Comparison of ENCODE assay signal across 10 cellular contexts in genomic region chr12:111297703-111298426, GRCh38.
DNase-seq lines count a peak whose midpoint lies in the region; ATAC-seq and TF ChIP-seq lines count a peak whose summit lies in the region.
"Had no signal": no experiment of that assay in that cellular context is flagged by ENCODE, and none has a peak within 500 bp of the region (broad histone marks: within the 10 kb centered on the region; RNA-seq: fewer than 3 reads in every experiment).

No MANE protein-coding gene starts in this region.

- DNase-seq in H7 = peak; percentile 87
- peak; percentile 54 for DNase-seq in glutamatergic neuron
- peak; percentile 83 for DNase-seq in neural progenitor cell (ENCODE audit: low spot score)
- DNase-seq in OCI-M2 (lab: John Stamatoyannopoulos, UW; ENCODE audit: unreplicated experiment) = no peak
- no peak for DNase-seq in prostate gland (ENCODE audit: low spot score)
- no peak for DNase-seq in amniotic stem cell (lab: John Stamatoyannopoulos, UW)
- DNase-seq: NCI-H187 treated with DMSO at 0.1 percent for 48 hours had no signal

- no peak for TF ChIP-seq POLR2A in prostate gland (IDR thresholded peaks at IDR 0.05)

- H3K27me3 ChIP-seq in H7 (ENCODE audit: control insufficient read depth, insufficient read depth, low read length) (no peaks in the 10 kb centered on the region), neural progenitor cell (no peaks in the 10 kb centered on the region), prostate gland (replicated peaks; ENCODE audit: insufficient read depth) (no peaks in the 10 kb centered on the region)

- peak overlapping the region; percentile 47 for H3K4me2 ChIP-seq in neural progenitor cell

- intact Hi-C loops in prostate gland (cut with DNase I) = no loop called here

- H3K27ac ChIP-seq in neural progenitor cell (no peak overlapping the region), prostate gland (no peak overlapping the region)
- H3K27ac ChIP-seq: GM23248 had no signal

- H3K9me3 ChIP-seq in neural progenitor cell (ENCODE audit: low read depth) (no peaks in the 10 kb centered on the region), prostate gland (no peaks in the 10 kb centered on the region)

- H3K36me3 ChIP-seq in H7 (replicated peaks; ENCODE audit: control insufficient read depth, insufficient read depth, low read length) = no peaks in the 10 kb centered on the region
- H3K36me3 ChIP-seq in neural progenitor cell = no peaks in the 10 kb centered on the region
- no peaks in the 10 kb centered on the region for H3K36me3 ChIP-seq in prostate gland

- H3K9ac ChIP-seq in neural progenitor cell = no peak overlapping the region
- H3K9ac ChIP-seq: GM23248 had no signal

- peaks cover 4% of the 10 kb centered on the region for H3K9me3 Mint-ChIP-seq in glutamatergic neuron (ENCODE audit: unreplicated experiment)
- H3K9me3 Mint-ChIP-seq in neural progenitor cell = peaks cover 2% of the 10 kb centered on the region

- peaks cover 2% of the 10 kb centered on the region for H3K27me3 Mint-ChIP-seq in glutamatergic neuron (ENCODE audit: unreplicated experiment)
- peaks cover 9% of the 10 kb centered on the region for H3K27me3 Mint-ChIP-seq in neural progenitor cell (ENCODE audit: insufficient read depth, low read depth)

- ATAC-seq in SK-N-SH treated with all-trans-retinoic acid at 6 μM for 48 hours (peak; percentile 53), HG03469 (IDR thresholded peaks at IDR 0.05; ENCODE audit: unreplicated experiment) (no peak)

- peak overlapping the region; percentile 52 for H3K27ac Mint-ChIP-seq in glutamatergic neuron (ENCODE audit: unreplicated experiment)
- H3K27ac Mint-ChIP-seq in neural progenitor cell = no peak overlapping the region

- H3F3A ChIP-seq in neural progenitor cell (ENCODE audit: low read depth) = peaks cover 3% of the 10 kb centered on the region

- H3K4me3 ChIP-seq in H7 (ENCODE audit: insufficient read depth, low read depth, low read length) (no peak overlapping the region), neural progenitor cell (no peak overlapping the region), prostate gland (no peak overlapping the region)
- H3K4me3 ChIP-seq: GM23248 had no signal

- H3K4me3 Mint-ChIP-seq in glutamatergic neuron (ENCODE audit: unreplicated experiment) (peak overlapping the region; percentile 43), neural progenitor cell (no peak overlapping the region)

- no peaks in the 10 kb centered on the region for H4K20me1 ChIP-seq in neural progenitor cell (ENCODE audit: low read depth)

- H3K36me3 Mint-ChIP-seq in glutamatergic neuron (ENCODE audit: unreplicated experiment) (no peaks in the 10 kb centered on the region), neural progenitor cell (no peaks in the 10 kb centered on the region)

- peak overlapping the region; percentile 37 for H2AFZ ChIP-seq in neural progenitor cell (replicated peaks)
- H2AFZ ChIP-seq: GM23248 had no signal

- WGBS in prostate gland = 78% methylated on average over 11 of the region's 12 CpGs

- H3K4me1 ChIP-seq in neural progenitor cell (peaks cover 17% of the 10 kb centered on the region), prostate gland (replicated peaks) (no peaks in the 10 kb centered on the region)

- TF ChIP-seq CTCF in glutamatergic neuron (IDR thresholded peaks at IDR 0.05; ENCODE audit: partially characterized antibody, unreplicated experiment) = no peak
- TF ChIP-seq CTCF in neural progenitor cell (IDR thresholded peaks at IDR 0.05) = peak; percentile 56
- TF ChIP-seq CTCF in prostate gland (IDR thresholded peaks at IDR 0.05) = no peak

- H3K79me2 ChIP-seq in neural progenitor cell (ENCODE audit: low read depth) = no peaks in the 10 kb centered on the region

- H3K4me1 Mint-ChIP-seq in glutamatergic neuron (ENCODE audit: low read depth, unreplicated experiment) = no peaks in the 10 kb centered on the region
- peaks cover 15% of the 10 kb centered on the region for H3K4me1 Mint-ChIP-seq in neural progenitor cell

TF ChIP-seq in SK-N-SH treated with all-trans-retinoic acid at 6 μM for 48 hours, 23 proteins besides CTCF, POLR2A, EP300 and RAD21:
- TF ChIP-seq OSR1 (CRISPR knock-in tag; IDR thresholded peaks at IDR 0.05) (no peak), ZFP30 (CRISPR knock-in tag; IDR thresholded peaks at IDR 0.05) (no peak), ZC3H10 (CRISPR knock-in tag; IDR thresholded peaks at IDR 0.05) (no peak), BACH2 (CRISPR knock-in tag; IDR thresholded peaks at IDR 0.05; ENCODE audit: borderline replicate concordance) (no peak), ARNTL (CRISPR knock-in tag; IDR thresholded peaks at IDR 0.05; ENCODE audit: borderline replicate concordance, low read depth) (no peak), GLIS3 (CRISPR knock-in tag; IDR thresholded peaks at IDR 0.05) (no peak), ZNF70 (CRISPR knock-in tag; IDR thresholded peaks at IDR 0.05) (no peak), ZNF8 (CRISPR knock-in tag; IDR thresholded peaks at IDR 0.05) (no peak), TOX (CRISPR knock-in tag; IDR thresholded peaks at IDR 0.05; ENCODE audit: borderline replicate concordance) (no peak), ZFP3 (CRISPR knock-in tag; IDR thresholded peaks at IDR 0.05) (no peak), ESRRG (CRISPR knock-in tag; IDR thresholded peaks at IDR 0.05) (no peak)
- TF ChIP-seq, protein P1, sequence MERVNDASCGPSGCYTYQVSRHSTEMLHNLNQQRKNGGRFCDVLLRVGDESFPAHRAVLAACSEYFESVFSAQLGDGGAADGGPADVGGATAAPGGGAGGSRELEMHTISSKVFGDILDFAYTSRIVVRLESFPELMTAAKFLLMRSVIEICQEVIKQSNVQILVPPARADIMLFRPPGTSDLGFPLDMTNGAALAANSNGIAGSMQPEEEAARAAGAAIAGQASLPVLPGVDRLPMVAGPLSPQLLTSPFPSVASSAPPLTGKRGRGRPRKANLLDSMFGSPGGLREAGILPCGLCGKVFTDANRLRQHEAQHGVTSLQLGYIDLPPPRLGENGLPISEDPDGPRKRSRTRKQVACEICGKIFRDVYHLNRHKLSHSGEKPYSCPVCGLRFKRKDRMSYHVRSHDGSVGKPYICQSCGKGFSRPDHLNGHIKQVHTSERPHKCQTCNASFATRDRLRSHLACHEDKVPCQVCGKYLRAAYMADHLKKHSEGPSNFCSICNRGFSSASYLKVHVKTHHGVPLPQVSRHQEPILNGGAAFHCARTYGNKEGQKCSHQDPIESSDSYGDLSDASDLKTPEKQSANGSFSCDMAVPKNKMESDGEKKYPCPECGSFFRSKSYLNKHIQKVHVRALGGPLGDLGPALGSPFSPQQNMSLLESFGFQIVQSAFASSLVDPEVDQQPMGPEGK (CRISPR knock-in tag; IDR thresholded peaks at IDR 0.05; ENCODE audit: borderline replicate concordance) = no peak
- TF ChIP-seq, protein P2, sequence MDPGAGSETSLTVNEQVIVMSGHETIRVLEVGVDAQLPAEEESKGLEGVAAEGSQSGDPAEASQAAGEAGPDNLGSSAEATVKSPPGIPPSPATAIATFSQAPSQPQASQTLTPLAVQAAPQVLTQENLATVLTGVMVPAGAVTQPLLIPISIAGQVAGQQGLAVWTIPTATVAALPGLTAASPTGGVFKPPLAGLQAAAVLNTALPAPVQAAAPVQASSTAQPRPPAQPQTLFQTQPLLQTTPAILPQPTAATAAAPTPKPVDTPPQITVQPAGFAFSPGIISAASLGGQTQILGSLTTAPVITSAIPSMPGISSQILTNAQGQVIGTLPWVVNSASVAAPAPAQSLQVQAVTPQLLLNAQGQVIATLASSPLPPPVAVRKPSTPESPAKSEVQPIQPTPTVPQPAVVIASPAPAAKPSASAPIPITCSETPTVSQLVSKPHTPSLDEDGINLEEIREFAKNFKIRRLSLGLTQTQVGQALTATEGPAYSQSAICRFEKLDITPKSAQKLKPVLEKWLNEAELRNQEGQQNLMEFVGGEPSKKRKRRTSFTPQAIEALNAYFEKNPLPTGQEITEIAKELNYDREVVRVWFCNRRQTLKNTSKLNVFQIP (CRISPR knock-in tag; IDR thresholded peaks at IDR 0.05; ENCODE audit: borderline replicate concordance, low read depth) = no peak

Comparison
In these comparisons a context has a peak if more than half of its experiments do, and no peak if none do; other contexts are left out.
1. DNase-seq: peak in H7 (single experiment), glutamatergic neuron (single experiment) and neural progenitor cell (single experiment); none in OCI-M2 (single experiment), prostate gland (single experiment) and amniotic stem cell (single experiment).